Comparison of ENCODE assay signal across 9 cellular contexts in the genomic region with DNA sequence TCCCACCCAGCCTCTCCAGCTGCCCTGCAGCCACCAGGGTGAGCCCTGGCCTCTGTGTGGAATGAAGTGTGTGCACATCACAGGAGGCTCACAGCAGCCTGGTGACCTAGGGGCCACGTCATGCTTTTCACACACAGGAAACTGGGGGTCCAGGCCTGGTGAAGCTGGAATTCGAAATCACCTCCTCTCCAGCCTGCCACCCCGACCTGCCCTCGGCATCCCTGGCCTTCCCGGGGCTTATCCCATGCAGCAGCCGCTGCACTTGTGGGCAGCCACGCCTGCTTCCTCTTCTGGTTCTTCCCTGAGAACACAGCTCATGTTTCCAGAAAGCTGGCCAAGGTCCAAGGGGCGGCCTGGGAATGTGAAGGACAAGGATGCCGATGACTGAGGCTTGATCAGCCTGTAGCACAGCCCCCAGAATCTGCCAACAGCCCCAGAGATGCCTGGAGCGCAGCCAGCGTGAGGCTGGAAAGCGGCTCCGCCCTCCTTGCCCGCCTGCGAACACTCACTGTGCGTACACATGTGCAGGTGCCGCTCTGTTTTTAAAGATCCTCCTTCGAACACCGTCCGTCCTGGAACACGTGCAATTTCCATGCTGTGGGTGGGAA. TPM values are rescaled to one million over a fixed set of nuclear protein-coding genes. Genes with fewer than 3 reads are reported as not detected.
DNase-seq lines count a peak whose midpoint lies in the region; ATAC-seq, FAIRE-seq and TF ChIP-seq lines count a peak whose summit lies in the region.
"Had no signal": no experiment of that assay in that cellular context is flagged by ENCODE, and none has a peak within 500 bp of the region (broad histone marks: within the 10 kb centered on the region; RNA-seq: fewer than 3 reads in every experiment).

No MANE protein-coding gene starts in this region.

- no peaks in the 10 kb centered on the region for H3K9me3 ChIP-seq in BLaER1 treated with 17β-estradiol and CSF1 and Interleukin-3, amounts not matched to agents 10 nM and 100 nM (replicated peaks in 1 of 11)
- H3K9me3 ChIP-seq in kidney (ENCODE audit: control insufficient read depth in 1 of 2, low read length in 2 of 2): no peaks in the 10 kb centered on the region

- H3K4me3 Mint-ChIP-seq in activated T-helper 2 cell treated with anti-CD3 and anti-CD28 coated beads, Interferon-gamma antibody, Interleukin-2, Interleukin-4, amounts not matched to agents 10 μg/mL and 5 μg/mL and 100 μg/mL, durations not matched to agents 14 hours and 24 hours and 36 hours (ENCODE audit: low read depth): no peak overlapping the region

- H3K27ac Mint-ChIP-seq in activated T-helper 2 cell treated with anti-CD3 and anti-CD28 coated beads, Interferon-gamma antibody, Interleukin-2, Interleukin-4, amounts not matched to agents 10 μg/mL and 5 μg/mL and 100 μg/mL, durations not matched to agents 14 hours and 24 hours and 36 hours: no peak overlapping the region

- H4K20me1 ChIP-seq in BLaER1 treated with 17β-estradiol and CSF1 and Interleukin-3, amounts not matched to agents 10 nM and 100 nM: peaks cover 0 to 14% (median 7%) of the 10 kb centered on the region in 11 experiments; a peak in 7 of 22 replicates

- TF ChIP-seq CTCF in kidney (IDR thresholded peaks at IDR 0.05; ENCODE audit: borderline replicate concordance, extremely low read depth, insufficient read depth): no peak

- no peak overlapping the region for H3K4me3 ChIP-seq in BLaER1 treated with 17β-estradiol and CSF1 and Interleukin-3, amounts not matched to agents 10 nM and 100 nM
- H3K4me3 ChIP-seq in kidney (ENCODE audit: low read length in 2 of 2): no peak overlapping the region

- peaks cover 28 to 40% (median 32%) of the 10 kb centered on the region in 11 experiments for H3K27me3 ChIP-seq in BLaER1 treated with 17β-estradiol and CSF1 and Interleukin-3, amounts not matched to agents 10 nM and 100 nM

- peaks cover 41 to 71% (median 65%) of the 10 kb centered on the region in 10 experiments for H3K4me1 ChIP-seq in BLaER1 treated with 17β-estradiol and CSF1 and Interleukin-3, amounts not matched to agents 10 nM and 100 nM
- peaks cover 0 to 4% of the 10 kb centered on the region in 2 donors for H3K4me1 ChIP-seq in kidney (ENCODE audit: control insufficient read depth in 1 of 2, insufficient read depth in 1 of 2, low read depth in 1 of 2, low read length in 2 of 2)

- H3K9ac ChIP-seq in BLaER1 treated with 17β-estradiol and CSF1 and Interleukin-3, amounts not matched to agents 10 nM and 100 nM: no peak overlapping the region; a peak in 1 of 22 replicates
- H3K9ac ChIP-seq in kidney (ENCODE audit: low read length in 2 of 2): no peak overlapping the region

- intact Hi-C loops in kidney (cut with DNase I): no loop called here
- intact Hi-C loops in activated T-helper 2 cell treated with anti-CD3 and anti-CD28 coated beads, Interferon-gamma antibody, Interleukin-2, Interleukin-4, amounts not matched to agents 10 μg/mL and 5 μg/mL and 100 μg/mL, durations not matched to agents 14 hours and 24 hours and 36 hours (cut with micrococcal nuclease): no loop called here

- H3K9me3 Mint-ChIP-seq in activated T-helper 2 cell treated with anti-CD3 and anti-CD28 coated beads, Interferon-gamma antibody, Interleukin-2, Interleukin-4, amounts not matched to agents 10 μg/mL and 5 μg/mL and 100 μg/mL, durations not matched to agents 14 hours and 24 hours and 36 hours: no peaks in the 10 kb centered on the region

- H3K4me1 Mint-ChIP-seq in activated T-helper 2 cell treated with anti-CD3 and anti-CD28 coated beads, Interferon-gamma antibody, Interleukin-2, Interleukin-4, amounts not matched to agents 10 μg/mL and 5 μg/mL and 100 μg/mL, durations not matched to agents 14 hours and 24 hours and 36 hours (ENCODE audit: low read depth): peaks cover 5% of the 10 kb centered on the region

- no peak for FAIRE-seq in kidney (lab: Jason Lieb, UNC)
- FAIRE-seq: GM18507 had no signal

- H3K27ac ChIP-seq in BLaER1 treated with 17β-estradiol and CSF1 and Interleukin-3, amounts not matched to agents 10 nM and 100 nM: no peak overlapping the region
- no peak overlapping the region for H3K27ac ChIP-seq in kidney (ENCODE audit: low read depth in 2 of 2, low read length in 2 of 2)

- no peaks in the 10 kb centered on the region for H3K36me3 ChIP-seq in BLaER1 treated with 17β-estradiol and CSF1 and Interleukin-3, amounts not matched to agents 10 nM and 100 nM
- no peaks in the 10 kb centered on the region for H3K36me3 ChIP-seq in kidney (ENCODE audit: control insufficient read depth in 1 of 2, insufficient read depth in 2 of 2, low read length in 2 of 2)

- no peak for ATAC-seq in HG02938 (IDR thresholded peaks at IDR 0.05; ENCODE audit: unreplicated experiment)
- ATAC-seq in HG03097 (IDR thresholded peaks at IDR 0.05; ENCODE audit: low FRiP score, unreplicated experiment): no peak
- ATAC-seq in HG02870 (IDR thresholded peaks at IDR 0.05; ENCODE audit: unreplicated experiment): no peak

- peak; percentile 80 for DNase-seq in NCI-H1694 treated with DMSO at 0.1 percent for 48 hours (lab: John Stamatoyannopoulos, UW)
- peak; percentile 91 for DNase-seq in amniotic epithelial cell (ENCODE audit: low read depth)
- DNase-seq in kidney: peak; percentile 92
- DNase-seq in activated T-helper 2 cell treated with anti-CD3 and anti-CD28 coated beads, Interferon-gamma antibody, Interleukin-2, Interleukin-4, amounts not matched to agents 10 μg/mL and 5 μg/mL and 100 μg/mL, durations not matched to agents 14 hours and 24 hours and 36 hours (ENCODE audit: low spot score): no peak

- peak overlapping the region; percentile 38 to 97 (median 54); a peak in 20 of 22 replicates for H3K4me2 ChIP-seq in BLaER1 treated with 17β-estradiol and CSF1 and Interleukin-3, amounts not matched to agents 10 nM and 100 nM

- no peaks in the 10 kb centered on the region for H3K36me3 Mint-ChIP-seq in activated T-helper 2 cell treated with anti-CD3 and anti-CD28 coated beads, Interferon-gamma antibody, Interleukin-2, Interleukin-4, amounts not matched to agents 10 μg/mL and 5 μg/mL and 100 μg/mL, durations not matched to agents 14 hours and 24 hours and 36 hours (ENCODE audit: low read depth)

- H3K27me3 Mint-ChIP-seq in activated T-helper 2 cell treated with anti-CD3 and anti-CD28 coated beads, Interferon-gamma antibody, Interleukin-2, Interleukin-4, amounts not matched to agents 10 μg/mL and 5 μg/mL and 100 μg/mL, durations not matched to agents 14 hours and 24 hours and 36 hours (ENCODE audit: low read depth): peaks cover 38% of the 10 kb centered on the region

RNA-seq across cellular contexts. Expression of a gene that starts 4.2 kb away (rescaled TPM):
- 0.09 TPM for total RNA-seq in kidney
- not detected for polyA plus RNA-seq in kidney (ENCODE audit: insufficient read depth, low read depth, low replicate concordance)
- not detected in 2 replicates for total RNA-seq in activated T-helper 2 cell treated with anti-CD3 and anti-CD28 coated beads, Interferon-gamma antibody, Interleukin-2, Interleukin-4, amounts not matched to agents 10 μg/mL and 5 μg/mL and 100 μg/mL, durations not matched to agents 14 hours and 24 hours and 36 hours
